16 cellular contexts compared by ENCODE assay signal in genomic region chr6:31968326-31968725, GRCh38.
"Had no signal": no experiment of that assay in that cellular context is flagged by ENCODE, and none has a peak within 500 bp of the region (broad histone marks: within the 10 kb centered on the region; RNA-seq: fewer than 3 reads in every experiment).

No MANE protein-coding gene starts in this region.

- ATAC-seq: foreskin keratinocyte, left colon had no signal

- H3K4me3 ChIP-seq: colonic mucosa, sigmoid colon, skin epidermis had no signal

- H3K27ac ChIP-seq: colonic mucosa, foreskin keratinocyte, sigmoid colon, skin epidermis had no signal

- H3K4me1 ChIP-seq: foreskin keratinocyte had no signal

- H3K27me3 ChIP-seq: colonic mucosa, foreskin keratinocyte, sigmoid colon had no signal

- H3K9me3 ChIP-seq: colonic mucosa, sigmoid colon had no signal

- FAIRE-seq: endothelial cell of umbilical vein, kidney, urothelium cell line had no signal

- DNase-seq: colonic mucosa; effector CD4-positive, alpha-beta T cell; endodermal cell; erythroblast; foreskin keratinocyte; kidney; mesendoderm; naive B cell; stimulated activated CD4-positive, alpha-beta T cell treated with anti-CD3 and anti-CD28 coated beads, Interleukin-12 subunit alpha, Interleukin-12 subunit beta, amount 100 ng/mL, for 4 hours; stimulated activated naive CD4-positive, alpha-beta T cell treated with Interleukin-2 at 50 U/mL for 16 hours; trophoblast cell had no signal
